16 cellular contexts compared by ENCODE assay signal in the genomic region with DNA sequence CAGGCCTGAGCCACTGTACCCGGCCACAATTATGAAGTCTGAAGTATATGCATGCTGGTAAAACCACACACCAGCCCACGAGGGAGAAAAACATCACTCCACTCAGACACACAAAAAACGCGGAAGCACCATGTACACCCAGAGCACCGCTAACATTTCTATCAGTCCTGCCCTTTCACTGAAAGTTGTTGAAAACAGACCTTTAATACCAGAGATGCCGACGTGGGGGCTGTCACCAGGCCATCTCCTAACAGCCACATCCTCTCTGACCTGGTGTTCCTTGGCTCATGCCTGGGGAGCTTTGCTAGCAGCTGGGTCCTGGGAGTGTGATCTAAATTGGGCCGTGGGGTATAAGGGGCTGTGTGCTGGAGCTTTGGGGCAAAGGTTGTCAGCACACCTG. TPM values are rescaled to one million over a fixed set of nuclear protein-coding genes. Genes with fewer than 3 reads are reported as not detected.
A peak's percentile ranks its signal among the peaks of the same experiment; 100 is the strongest.
DNase-seq lines count a peak whose midpoint lies in the region; ATAC-seq, FAIRE-seq and TF ChIP-seq lines count a peak whose summit lies in the region.
"Had no signal": no experiment of that assay in that cellular context is flagged by ENCODE, and none has a peak within 500 bp of the region (broad histone marks: within the 10 kb centered on the region; RNA-seq: fewer than 3 reads in every experiment).

No MANE protein-coding gene starts in this region.

- H3K27me3 ChIP-seq in IMR-90 (ENCODE audit: control insufficient read depth, insufficient read depth, low read length) (no peaks in the 10 kb centered on the region), mammary epithelial cell (ENCODE audit: insufficient read depth, low read length) (no peaks in the 10 kb centered on the region)

- BruUV-seq in IMR-90 (replicated peaks; lab: Mats Ljungman, UMichigan): no TSS peak
- no TSS peak for BruUV-seq in mammary epithelial cell (replicated peaks; lab: Mats Ljungman, UMichigan)

- no peak overlapping the region for H4K5ac ChIP-seq in IMR-90 (ENCODE audit: low read depth, low read length)

- TF ChIP-seq CTCF in A549 (IDR thresholded peaks at IDR 0.05): no peak
- TF ChIP-seq CTCF in IMR-90 (conservative IDR thresholded peaks at IDR 0.05; ENCODE audit: low read depth, low read length): no peak
- no peak for TF ChIP-seq CTCF in mammary epithelial cell (conservative IDR thresholded peaks at IDR 0.05 in 1 of 2, IDR thresholded peaks at IDR 0.05 in 1 of 2; ENCODE audit: extremely low read depth in 1 of 2, insufficient read depth in 1 of 2, low read depth in 1 of 2, low read length in 2 of 2)
- TF ChIP-seq CTCF in osteocyte (IDR thresholded peaks at IDR 0.05): no peak

- POLR2A ChIA-PET in A549 (lab: Yijun Ruan, JAX) (no interaction called here), IMR-90 (lab: Charles Lee; ENCODE audit: unreplicated experiment) (no interaction called here)

- no peak overlapping the region for H2BK5ac ChIP-seq in IMR-90 (ENCODE audit: low read depth, low read length, poor library complexity, severe bottlenecking)

- in situ Hi-C loops in IMR-90 (cut with MboI; ENCODE audit: low sequenced_read_pairs): no loop called here
- in situ Hi-C loops in mammary epithelial cell (cut with MboI; ENCODE audit: low sequenced_read_pairs in 2 of 2): no loop called here

- H3K9me3 Mint-ChIP-seq in osteocyte (ENCODE audit: unreplicated experiment): no peaks in the 10 kb centered on the region
- H3K9me3 Mint-ChIP-seq: CD4-positive, alpha-beta T cell had no signal

- no peak overlapping the region for H3K23ac ChIP-seq in IMR-90 (ENCODE audit: low read depth, low read length)

- TF ChIP-seq EP300 in A549 (IDR thresholded peaks at IDR 0.05): no peak

- H3K4me3 ChIP-seq in A549 (no peak overlapping the region), IMR-90 (ENCODE audit: insufficient read depth, low read depth, low read length) (no peak overlapping the region), mammary epithelial cell (replicated peaks in 1 of 3; ENCODE audit: insufficient read depth in 1 of 3, low read depth in 2 of 3, low read length in 3 of 3) (no peak overlapping the region)
- H3K4me3 ChIP-seq: GM12878, HAP-1 had no signal

- no peak overlapping the region for H3K18ac ChIP-seq in IMR-90 (ENCODE audit: low read depth, low read length)

- no peak overlapping the region for H4K91ac ChIP-seq in IMR-90 (ENCODE audit: insufficient read depth, low read depth, low read length)

- H3K79me1 ChIP-seq in IMR-90 (ENCODE audit: low read depth in 1 of 2, low read length in 2 of 2): peaks cover 14 to 33% of the 10 kb centered on the region in 2 experiments; a peak in 3 of 4 replicates

- intact Hi-C loops in IMR-90 (cut with micrococcal nuclease): no loop called here
- intact Hi-C loops in mammary epithelial cell (cut with micrococcal nuclease): no loop called here

- H3K36me3 ChIP-seq in IMR-90 (ENCODE audit: control insufficient read depth, insufficient read depth, low read length): no peaks in the 10 kb centered on the region
- peaks cover 6% of the 10 kb centered on the region for H3K36me3 ChIP-seq in mammary epithelial cell (ENCODE audit: insufficient read depth, low read length)
- H3K36me3 ChIP-seq: HAP-1 had no signal

- no peak for FAIRE-seq in A549 (lab: Jason Lieb, UNC)
- FAIRE-seq: GM12878, GM18507, H1 had no signal

- H3K36me3 Mint-ChIP-seq in osteocyte (ENCODE audit: unreplicated experiment): peaks cover 2% of the 10 kb centered on the region

- CTCF ChIA-PET in A549 (lab: Yijun Ruan, JAX): interaction anchor here (0.6 to 1.4 kb wide), 2 partner anchors 9 to 17 kb away, joined by 3 read pairs; no protein-coding TSS in a partner anchor
- CTCF ChIA-PET in IMR-90 (lab: Yijun Ruan, JAX): no interaction called here
- CTCF ChIA-PET in mammary epithelial cell (lab: Charles Lee; ENCODE audit: low non-redundant PET): no interaction called here

- peaks cover 34% of the 10 kb centered on the region for H3K4me1 Mint-ChIP-seq in osteocyte (ENCODE audit: unreplicated experiment)
- H3K4me1 Mint-ChIP-seq: B cell had no signal

- H3K27ac ChIP-seq in A549 (peak overlapping the region; percentile 6 to 88; a peak in 4 of 6 replicates), IMR-90 (ENCODE audit: insufficient read depth, low read length) (no peak overlapping the region), mammary epithelial cell (ENCODE audit: insufficient read depth, low read depth, low read length) (peak overlapping the region; percentile 88)
- H3K27ac ChIP-seq: HL-60 had no signal

- no peak overlapping the region for H3K56ac ChIP-seq in IMR-90 (ENCODE audit: extremely low read depth, insufficient read depth, low read length)

- peaks cover 76% of the 10 kb centered on the region for H3K79me2 ChIP-seq in mammary epithelial cell (ENCODE audit: insufficient read depth, low read length)

- H3K4me1 ChIP-seq in A549 (peaks cover 58% of the 10 kb centered on the region), IMR-90 (ENCODE audit: control insufficient read depth, insufficient read depth, low read length) (peaks cover 14% of the 10 kb centered on the region), mammary epithelial cell (ENCODE audit: insufficient read depth, low read length) (peaks cover 31% of the 10 kb centered on the region)
- H3K4me1 ChIP-seq: HAP-1 had no signal

- H2BK120ac ChIP-seq in IMR-90 (ENCODE audit: low read depth, low read length): no peak overlapping the region

- H3K27me3 Mint-ChIP-seq in osteocyte (ENCODE audit: unreplicated experiment): no peaks in the 10 kb centered on the region

- H3K9ac ChIP-seq in IMR-90 (ENCODE audit: low read depth, low read length) (no peak overlapping the region), mammary epithelial cell (ENCODE audit: insufficient read depth, low read length) (no peak overlapping the region)

- TF ChIP-seq RAD21 in A549 (conservative IDR thresholded peaks at IDR 0.05 in 1 of 2, IDR thresholded peaks at IDR 0.05 in 1 of 2) (no peak), IMR-90 (IDR thresholded peaks at IDR 0.05; ENCODE audit: low read length) (no peak)

- peaks cover 10% of the 10 kb centered on the region for H3K9me1 ChIP-seq in IMR-90 (ENCODE audit: insufficient read depth, low read length)

- H3K14ac ChIP-seq in IMR-90 (replicated peaks; ENCODE audit: low read depth, low read length): 0 out of 2 replicates have a peak overlapping the region, but pooled peaks have one; percentile 1

- TF ChIP-seq POLR2A in A549 (IDR thresholded peaks at IDR 0.05; ENCODE audit: low read length): no peak
- no peak for TF ChIP-seq POLR2A in IMR-90 (IDR thresholded peaks at IDR 0.05; ENCODE audit: low read depth, low read length)

- H3K27ac Mint-ChIP-seq in osteocyte (ENCODE audit: unreplicated experiment): peak overlapping the region; percentile 83
- H3K27ac Mint-ChIP-seq: B cell; CD4-positive, alpha-beta T cell had no signal

- no peak overlapping the region for H2BK15ac ChIP-seq in IMR-90 (ENCODE audit: low read depth, low read length)

- no peak overlapping the region for H2AFZ ChIP-seq in IMR-90 (replicated peaks; ENCODE audit: low read length, poor library complexity)
- no peak overlapping the region for H2AFZ ChIP-seq in mammary epithelial cell (ENCODE audit: low read depth, low read length)

- DNase-seq in A549 (ENCODE audit: low read depth in 1 of 2, low spot score in 1 of 2): no peak
- no peak for DNase-seq in IMR-90
- DNase-seq in mammary epithelial cell: no peak
- DNase-seq in osteocyte (ENCODE audit: extremely low spot score, unreplicated experiment): no peak
- no peak for DNase-seq in occipital lobe (lab: John Stamatoyannopoulos, UW)
- DNase-seq in cerebellar cortex (ENCODE audit: low spot score): no peak
- DNase-seq: C1 segment of cervical spinal cord; CD4-positive, alpha-beta T cell; DMS79 had no signal

- no peak overlapping the region for H3K4ac ChIP-seq in IMR-90 (ENCODE audit: low read depth, low read length)

- no peak overlapping the region for H3K4me3 Mint-ChIP-seq in osteocyte (ENCODE audit: unreplicated experiment)
- H3K4me3 Mint-ChIP-seq: B cell; CD4-positive, alpha-beta T cell had no signal

- H3K9me3 ChIP-seq in A549 (no peaks in the 10 kb centered on the region), IMR-90 (ENCODE audit: control insufficient read depth, insufficient read depth, low read length) (no peaks in the 10 kb centered on the region), mammary epithelial cell (replicated peaks; ENCODE audit: insufficient read depth, low read length) (no peaks in the 10 kb centered on the region)
- H3K9me3 ChIP-seq: HAP-1 had no signal

- 0 out of 2 replicates have a peak overlapping the region, but pooled peaks have one; percentile 29 for H2AK5ac ChIP-seq in IMR-90 (ENCODE audit: low read depth, low read length)

- H2AK9ac ChIP-seq in IMR-90 (replicated peaks; ENCODE audit: low read depth, low read length, poor library complexity): no peak overlapping the region

- H2BK20ac ChIP-seq in IMR-90 (ENCODE audit: low read depth, low read length): no peak overlapping the region

- ATAC-seq in A549 (no peak), IMR-90 (ENCODE audit: low read depth) (no peak), HG03045 (IDR thresholded peaks at IDR 0.05; ENCODE audit: unreplicated experiment) (no peak)
- ATAC-seq: GM12878 had no signal

- H4K8ac ChIP-seq in IMR-90 (ENCODE audit: low read depth in 2 of 2, low read length in 2 of 2): no peak overlapping the region

- H3K4me2 ChIP-seq in A549 (no peak overlapping the region), IMR-90 (ENCODE audit: low read depth, low read length) (no peak overlapping the region), mammary epithelial cell (ENCODE audit: insufficient read depth, low read depth, low read length) (no peak overlapping the region)

- dilution Hi-C loops in IMR-90 (cut with HindIII; ENCODE audit: low sequenced_read_pairs, unreplicated experiment): no loop called here
- dilution Hi-C loops in mammary epithelial cell (cut with HindIII; ENCODE audit: low sequenced_read_pairs): no loop called here

- whole genome bisulfite sequencing in A549 (ENCODE audit: missing lambda C conversion rate): 93% methylated on average over 8 of the region's 8 CpGs
- 80% methylated on average over 1 of the region's 8 CpGs; no CpG with 5 or more reads in 1 of the 2 experiments for WGBS in IMR-90 (ENCODE audit: extremely low coverage in 2 of 2, insufficient read length in 1 of 2), 2 experiments
- WGBS in mammary epithelial cell (ENCODE audit: low coverage, missing lambda C conversion rate): 96% methylated on average over 8 of the region's 8 CpGs

- no peaks in the 10 kb centered on the region for H4K20me1 ChIP-seq in IMR-90 (ENCODE audit: insufficient read depth, low read length)
- no peaks in the 10 kb centered on the region for H4K20me1 ChIP-seq in mammary epithelial cell (ENCODE audit: insufficient read depth, low read length)

RNA-seq across cellular contexts. Expression of gene BAIAP2L1, which starts 49.8 kb away (rescaled TPM):
- 79.1 and 89.3 TPM in 2 replicates for polyA plus RNA-seq in A549 (2011; rRNA removed)
- polyA plus RNA-seq in A549 (2012; cell fraction: cytosol; rRNA removed): 56.6 and 59.7 TPM in 2 replicates
- 62.6 and 68.6 TPM in 2 replicates for polyA plus RNA-seq in A549 (2012; cell fraction: nucleus; rRNA removed)
- polyA plus RNA-seq in A549 (2017; fragmentation: RNase III; extraction: RNeasy Plus Mini Kit Qiagen cat#74134 plus additional on column Dnase treatment): 39.4 to 45.9 TPM (median 40.4 TPM) in 3 replicates
- polyA minus RNA-seq in A549 (2011; rRNA and poly(A)+ RNA removed): 57.4 and 62.0 TPM in 2 replicates
- 2.2 TPM in 2 replicates for total RNA-seq in IMR-90 (2012; rRNA removed)
- polyA plus RNA-seq in IMR-90 (2012; rRNA removed): 5.8 and 6.0 TPM in 2 replicates
- 4.7 and 5.4 TPM in 2 replicates for polyA plus RNA-seq in IMR-90 (2012; cell fraction: cytosol; rRNA removed)
- 6.3 and 8.4 TPM in 2 replicates for polyA plus RNA-seq in IMR-90 (2012; cell fraction: nucleus; rRNA removed; ENCODE audit: low replicate concordance)
- total RNA-seq in mammary epithelial cell: 10 to 100 TPM; 39.0 to 65.0 TPM
- polyA plus RNA-seq in mammary epithelial cell: 36.4 TPM
- polyA minus RNA-seq in mammary epithelial cell: 40.8 TPM
- 8.6 and 10.9 TPM in 2 replicates for total RNA-seq in osteocyte
- total RNA-seq in occipital lobe: 0.16 TPM
